Comparison of ENCODE assay signal across 11 cellular contexts in genomic region chr2:43136011-43136799, GRCh38.
DNase-seq lines count a peak whose midpoint lies in the region; ATAC-seq and TF ChIP-seq lines count a peak whose summit lies in the region.
"Had no signal": no experiment of that assay in that cellular context is flagged by ENCODE, and none has a peak within 500 bp of the region (broad histone marks: within the 10 kb centered on the region; RNA-seq: fewer than 3 reads in every experiment).

No MANE protein-coding gene starts in this region.

- no peaks in the 10 kb centered on the region for H3K36me3 ChIP-seq in RWPE2 (ENCODE audit: low read depth)
- H3K36me3 ChIP-seq in iPS-15b (ENCODE audit: control insufficient read depth, insufficient read depth, low read length) = no peaks in the 10 kb centered on the region
- H3K36me3 ChIP-seq in tibial nerve = no peaks in the 10 kb centered on the region

- no peak for TF ChIP-seq POLR2A in tibial nerve (IDR thresholded peaks at IDR 0.05)

- ATAC-seq in activated T-cell treated with anti-CD3 and anti-CD28 coated beads, Interleukin-2, amount 50 U/mL, for 72 hours (replicated peaks in 1 of 2) = no peak
- ATAC-seq in RWPE2 (ENCODE audit: low read depth) = no peak
- no peak for ATAC-seq in stimulated activated naive CD8-positive, alpha-beta T cell treated with anti-CD3 and anti-CD28 coated beads, Interleukin-15, amount 100 ng/mL, for 72 hours
- no peak for ATAC-seq in GM19397 (IDR thresholded peaks at IDR 0.05; ENCODE audit: unreplicated experiment)
- ATAC-seq: foreskin keratinocyte had no signal

- DNase-seq in activated T-cell treated with anti-CD3 and anti-CD28 coated beads, Interleukin-2, amount 50 U/mL, for 72 hours = no peak
- no peak for DNase-seq in activated T-cell treated with anti-CD3 and anti-CD28 coated beads for 4 hours
- DNase-seq in RWPE2 (ENCODE audit: low spot score) = peak; percentile 29
- DNase-seq in stimulated activated naive CD8-positive, alpha-beta T cell treated with anti-CD3 and anti-CD28 coated beads, Interleukin-15, amount 100 ng/mL, for 72 hours = no peak
- no peak for DNase-seq in stimulated activated CD4-positive, alpha-beta T cell treated with anti-CD3 and anti-CD28 coated beads, Interleukin-4, amount 100 ng/mL, for 1 hour
- DNase-seq in tibial nerve (ENCODE audit: low spot score in 2 of 2) = no peak
- DNase-seq: foreskin keratinocyte, NCI-H1694 treated with DMSO at 0.1 percent for 48 hours had no signal

- peaks cover 4 to 5% of the 10 kb centered on the region in 2 donors for H3K36me3 Mint-ChIP-seq in activated T-cell treated with anti-CD3 and anti-CD28 coated beads, Interleukin-2, amount 50 U/mL, for 72 hours (ENCODE audit: insufficient read depth in 2 of 2)

- peaks cover 97% of the 10 kb centered on the region for H3K4me1 Mint-ChIP-seq in activated T-cell treated with anti-CD3 and anti-CD28 coated beads, Interleukin-2, amount 50 U/mL, for 72 hours (ENCODE audit: low read depth)
- H3K4me1 Mint-ChIP-seq in stimulated activated naive CD8-positive, alpha-beta T cell treated with anti-CD3 and anti-CD28 coated beads, Interleukin-15, amount 100 ng/mL, for 72 hours = peaks cover 95% of the 10 kb centered on the region

- TF ChIP-seq CTCF in RWPE2 (IDR thresholded peaks at IDR 0.05; ENCODE audit: poor library complexity, severe bottlenecking) (no peak), tibial nerve (IDR thresholded peaks at IDR 0.05) (no peak)

- 76 to 80% methylated on average over 9 to 11 of the region's 11 CpGs for WGBS in tibial nerve, 2 donors

- H3K4me3 Mint-ChIP-seq in activated T-cell treated with anti-CD3 and anti-CD28 coated beads, Interleukin-2, amount 50 U/mL, for 72 hours = peak overlapping the region; percentile 66 to 79
- H3K4me3 Mint-ChIP-seq in stimulated activated naive CD8-positive, alpha-beta T cell treated with anti-CD3 and anti-CD28 coated beads, Interleukin-15, amount 100 ng/mL, for 72 hours = peak overlapping the region; percentile 63 to 93

- H3K4me1 ChIP-seq in RWPE2 (ENCODE audit: insufficient read depth, poor library complexity, severe bottlenecking) = peaks cover 14% of the 10 kb centered on the region
- H3K4me1 ChIP-seq in iPS-15b (ENCODE audit: control insufficient read depth, insufficient read depth, low read length) = peaks cover 2% of the 10 kb centered on the region
- peaks cover 0 to 67% (median 37%) of the 10 kb centered on the region in 4 donors for H3K4me1 ChIP-seq in tibial nerve

- H3K27me3 ChIP-seq in RWPE2 (ENCODE audit: insufficient read depth, poor library complexity, severe bottlenecking) = no peaks in the 10 kb centered on the region
- H3K27me3 ChIP-seq in iPS-15b (ENCODE audit: control insufficient read depth, insufficient read depth, low read length) = no peaks in the 10 kb centered on the region
- H3K27me3 ChIP-seq in tibial nerve = no peaks in the 10 kb centered on the region
- H3K27me3 ChIP-seq: foreskin keratinocyte had no signal

- no peaks in the 10 kb centered on the region for H3K27me3 Mint-ChIP-seq in activated T-cell treated with anti-CD3 and anti-CD28 coated beads, Interleukin-2, amount 50 U/mL, for 72 hours (ENCODE audit: low read depth)
- H3K27me3 Mint-ChIP-seq in stimulated activated naive CD8-positive, alpha-beta T cell treated with anti-CD3 and anti-CD28 coated beads, Interleukin-15, amount 100 ng/mL, for 72 hours = no peaks in the 10 kb centered on the region

- H3K27ac ChIP-seq in RWPE2 (ENCODE audit: poor library complexity, severe bottlenecking) (peak overlapping the region; percentile 7), tibial nerve (peak overlapping the region in 2 of 4 donors; percentile 15 to 93)
- H3K27ac ChIP-seq: foreskin keratinocyte had no signal

- no peaks in the 10 kb centered on the region for H3K9me3 ChIP-seq in RWPE2 (ENCODE audit: severe bottlenecking)
- H3K9me3 ChIP-seq in iPS-15b (ENCODE audit: control insufficient read depth, insufficient read depth, low read length) = no peaks in the 10 kb centered on the region
- no peaks in the 10 kb centered on the region for H3K9me3 ChIP-seq in tibial nerve

- no peak for TF ChIP-seq EP300 in tibial nerve (IDR thresholded peaks at IDR 0.05)

- H3K9ac ChIP-seq in iPS-15b (ENCODE audit: low read depth, low read length) = peak overlapping the region; percentile 3

- H3K27ac Mint-ChIP-seq in activated T-cell treated with anti-CD3 and anti-CD28 coated beads, Interleukin-2, amount 50 U/mL, for 72 hours = peak overlapping the region; percentile 38
- H3K27ac Mint-ChIP-seq in stimulated activated naive CD8-positive, alpha-beta T cell treated with anti-CD3 and anti-CD28 coated beads, Interleukin-15, amount 100 ng/mL, for 72 hours = peak overlapping the region; percentile 98 to 99

- peaks cover 0 to 2% of the 10 kb centered on the region in 2 donors for H3K9me3 Mint-ChIP-seq in activated T-cell treated with anti-CD3 and anti-CD28 coated beads, Interleukin-2, amount 50 U/mL, for 72 hours
- H3K9me3 Mint-ChIP-seq in stimulated activated naive CD8-positive, alpha-beta T cell treated with anti-CD3 and anti-CD28 coated beads, Interleukin-15, amount 100 ng/mL, for 72 hours = no peaks in the 10 kb centered on the region

- H3K4me3 ChIP-seq in RWPE2 (ENCODE audit: severe bottlenecking) (no peak overlapping the region), iPS-15b (ENCODE audit: low read depth, low read length) (no peak overlapping the region), tibial nerve (no peak overlapping the region)
- H3K4me3 ChIP-seq: lung had no signal
